In genomic region chr14:104677506-104678332, GRCh38 we compare ENCODE assay signal across 8 cellular contexts. TPM values are rescaled to one million over a fixed set of nuclear protein-coding genes. Genes with fewer than 3 reads are reported as not detected.
DNase-seq lines count a peak whose midpoint lies in the region; ATAC-seq, FAIRE-seq and TF ChIP-seq lines count a peak whose summit lies in the region.

No MANE protein-coding gene starts in this region.

- H3K9me3 ChIP-seq in DND-41 (ENCODE audit: insufficient read depth, low read length, severe bottlenecking) (no peaks in the 10 kb centered on the region), colonic mucosa (no peaks in the 10 kb centered on the region), left lung (no peaks in the 10 kb centered on the region)

- peak; percentile 40; the same call in 1 of the 2 replicates for TF ChIP-seq POLR2A in H54 (IDR thresholded peaks at IDR 0.05; ENCODE audit: low read depth, low read length)

- DNase-seq in DND-41 (peak; percentile 90), H54 (ENCODE audit: insufficient read length, low spot score) (peak; percentile 83), NCI-H1436 treated with DMSO at 0.1 percent for 48 hours (lab: John Stamatoyannopoulos, UW) (peak; percentile 43), colonic mucosa (peak; percentile 81), left lung (peak; percentile 86 to 92)
- DNase-seq in activated CD4-positive, CD25-positive, alpha-beta regulatory T cell treated with anti-CD3 and anti-CD28 coated beads, Interleukin-2, amount 50 U/mL, for 72 hours = peak; percentile 75
- peak; percentile 83 for DNase-seq in stimulated activated CD4-positive, alpha-beta T cell treated with anti-CD3 and anti-CD28 coated beads, Interleukin-2, amount 100 ng/mL, for 4 hours (ENCODE audit: low read depth)

- H3K27ac ChIP-seq in DND-41 (ENCODE audit: low read length) (peak overlapping the region; percentile 92), colonic mucosa (peak overlapping the region; percentile 81), left lung (peak overlapping the region; percentile 85 to 90)

- peak overlapping the region; percentile 77 for H3K4me2 ChIP-seq in DND-41 (ENCODE audit: insufficient read depth, low read length)

- no peaks in the 10 kb centered on the region for H4K20me1 ChIP-seq in DND-41 (ENCODE audit: insufficient read depth, low read length)

- H2AFZ ChIP-seq in DND-41 (ENCODE audit: low read depth, low read length) = peak overlapping the region; percentile 90

- TF ChIP-seq CTCF in DND-41 (IDR thresholded peaks at IDR 0.05; ENCODE audit: borderline replicate concordance, extremely low read depth, low read length, poor library complexity, severe bottlenecking) (no peak), colonic mucosa (IDR thresholded peaks at IDR 0.05) (no peak), left lung (IDR thresholded peaks at IDR 0.05) (no peak)

- H3K36me3 ChIP-seq in DND-41 (ENCODE audit: insufficient read depth, low read length) = no peaks in the 10 kb centered on the region
- H3K36me3 ChIP-seq in colonic mucosa = no peaks in the 10 kb centered on the region
- H3K36me3 ChIP-seq in left lung = no peaks in the 10 kb centered on the region

- FAIRE-seq in H54 (lab: Jason Lieb, UNC) = peak; percentile 41

- peak overlapping the region; percentile 33 to 57 for H3K4me3 ChIP-seq in DND-41 (ENCODE audit: low read depth in 1 of 2, low read length in 2 of 2)
- peak overlapping the region; percentile 43 for H3K4me3 ChIP-seq in colonic mucosa
- H3K4me3 ChIP-seq in left lung = peak overlapping the region; percentile 42 to 54

- H3K4me1 ChIP-seq in DND-41 (ENCODE audit: insufficient read depth, low read length) (peaks cover 23% of the 10 kb centered on the region), colonic mucosa (peaks cover 38% of the 10 kb centered on the region), left lung (peaks cover 40 to 61% of the 10 kb centered on the region in 2 donors)

- no peaks in the 10 kb centered on the region for H3K79me2 ChIP-seq in DND-41 (ENCODE audit: insufficient read depth, low read length)

- H3K9ac ChIP-seq in DND-41 (ENCODE audit: low read depth, low read length) (peak overlapping the region; percentile 83), colonic mucosa (ENCODE audit: low read depth in 2 of 2, low read length in 2 of 2) (peak overlapping the region; percentile 59 to 79)

- ATAC-seq in DND-41 (ENCODE audit: insufficient read depth, low read depth) (peak; percentile 85), left lung (peak; percentile 81), HG02623 (IDR thresholded peaks at IDR 0.05; ENCODE audit: unreplicated experiment) (no peak)

- no peaks in the 10 kb centered on the region for H3K27me3 ChIP-seq in DND-41 (ENCODE audit: insufficient read depth, low read length, poor library complexity)
- no peaks in the 10 kb centered on the region for H3K27me3 ChIP-seq in colonic mucosa
- peaks cover 0 to 10% of the 10 kb centered on the region in 2 donors for H3K27me3 ChIP-seq in left lung

- intact Hi-C loops in colonic mucosa (cut with DNase I) = no loop called here
- intact Hi-C loops in left lung (cut with DNase I) = no loop called here

RNA-seq across cellular contexts. Expression of gene INF2, which starts 11.7 kb away (rescaled TPM):
- total RNA-seq in colonic mucosa (100 to 1,000 TPM; 162 to 264 TPM), left lung (100 to 1,000 TPM; 111 to 120 TPM)

RNA-seq across cellular contexts. Expression of gene ADSS1, which starts 46.3 kb away (rescaled TPM):
- total RNA-seq in colonic mucosa = 1 to 10 TPM; 3.5 to 4.0 TPM
- 1 to 10 TPM; 5.2 to 5.3 TPM for total RNA-seq in left lung
